ENCODE assay signal across 8 cellular contexts in the genomic region with DNA sequence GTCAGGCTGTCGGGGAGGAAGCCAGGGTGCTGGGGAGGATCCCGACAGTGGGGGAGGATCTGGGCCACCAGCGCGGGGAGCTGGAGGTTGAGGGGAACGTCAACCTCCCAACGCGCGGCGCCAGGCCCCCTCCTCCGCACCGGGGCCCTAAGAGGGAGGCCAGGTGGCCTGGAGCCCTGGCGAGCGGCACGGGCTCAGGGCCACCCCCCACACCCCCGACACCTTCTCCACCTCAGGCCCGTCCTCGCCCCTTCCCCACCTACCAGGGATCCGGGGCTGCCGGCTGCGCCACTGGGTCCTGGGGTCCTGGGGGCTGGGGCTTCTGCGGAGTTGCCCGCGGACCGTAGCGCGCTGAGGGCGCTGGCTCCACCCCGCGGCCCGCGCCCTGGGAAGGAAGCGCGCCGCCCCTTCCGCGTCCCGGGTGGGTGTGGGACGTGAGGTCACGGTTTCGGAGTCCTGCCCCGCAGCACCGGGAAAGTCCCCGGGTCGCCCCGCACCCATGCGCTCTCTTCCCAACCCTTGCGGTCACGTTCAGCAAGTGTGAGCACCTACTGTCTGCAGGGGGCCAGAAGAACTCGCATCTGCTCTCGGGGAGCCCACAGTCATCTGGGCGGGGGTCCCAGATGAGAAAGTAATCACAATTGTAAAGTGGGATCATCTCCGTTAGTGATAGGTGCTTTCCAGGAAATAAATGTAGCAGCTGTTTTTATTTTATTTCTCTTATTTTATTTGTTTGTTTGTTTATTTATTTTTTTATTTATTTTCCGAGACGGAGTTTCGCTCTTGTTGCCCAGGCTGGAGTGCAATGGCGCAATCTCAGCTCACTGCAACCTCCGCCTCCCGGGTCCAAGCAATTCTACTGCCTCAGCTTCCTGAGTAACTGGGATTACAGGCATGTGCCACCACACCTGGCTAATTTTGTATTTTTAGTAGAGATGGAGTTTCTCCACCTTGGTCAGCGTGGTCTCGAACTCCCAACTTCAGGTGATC. TPM values are rescaled to one million over a fixed set of nuclear protein-coding genes. Genes with fewer than 3 reads are reported as not detected.
DNase-seq lines count a peak whose midpoint lies in the region; ATAC-seq and TF ChIP-seq lines count a peak whose summit lies in the region.

Gene TICAM1 (minus strand): TSS at position 362 of the 990 bp plus-strand sequence. CDS start 13,335 bp downstream, outside the sequence.

- H3K4me3 ChIP-seq in CD4-positive, CD25-positive, alpha-beta regulatory T cell (ENCODE audit: low read depth, low read length) = peak within 1 kb of the TSS; percentile 88
- H3K4me3 ChIP-seq in left lung = peak within 1 kb of the TSS; percentile 93 to 97

- no peak for TF ChIP-seq CTCF in left lung (IDR thresholded peaks at IDR 0.05)

- peak within 1 kb of the TSS; percentile 90 to 93 (median 93) for H3K27ac Mint-ChIP-seq in CD4-positive, CD25-positive, alpha-beta regulatory T cell

- peak; percentile 74 to 84 (median 77) for DNase-seq in CD4-positive, CD25-positive, alpha-beta regulatory T cell
- DNase-seq in KBM-7 (peak; percentile 41), left lung (peak; percentile 86 to 95), cortex of kidney (lab: John Stamatoyannopoulos, UW) (no peak)
- DNase-seq in activated CD4-positive, alpha-beta T cell treated with anti-CD3 and anti-CD28 coated beads for 4 hours = peak; percentile 85
- DNase-seq in stimulated activated CD4-positive, alpha-beta T cell treated with anti-CD3 and anti-CD28 coated beads, Interleukin-4, amount 100 ng/mL, for 4 hours = peak; percentile 81 to 88

- no peaks in the 10 kb centered on the region for H3K36me3 Mint-ChIP-seq in CD4-positive, CD25-positive, alpha-beta regulatory T cell

- peaks cover 27% of the 10 kb centered on the region for H3K4me1 ChIP-seq in CD4-positive, CD25-positive, alpha-beta regulatory T cell (ENCODE audit: control insufficient read depth, insufficient read depth, low read length, poor library complexity, severe bottlenecking)
- peaks cover 10 to 34% of the 10 kb centered on the region in 2 donors for H3K4me1 ChIP-seq in left lung

- in situ Hi-C loops in KBM-7 (cut with MboI; ENCODE audit: low pct_unique_long_range_greater_than_20kb, low sequenced_read_pairs) = no loop called here

- no peaks in the 10 kb centered on the region for H3K9me3 ChIP-seq in CD4-positive, CD25-positive, alpha-beta regulatory T cell (ENCODE audit: control insufficient read depth in 2 of 2, low read length in 2 of 2)
- H3K9me3 ChIP-seq in left lung = no peaks in the 10 kb centered on the region

- intact Hi-C loops in left lung (cut with DNase I) = no loop called here

- no peaks in the 10 kb centered on the region for H3K36me3 ChIP-seq in CD4-positive, CD25-positive, alpha-beta regulatory T cell (ENCODE audit: control insufficient read depth, insufficient read depth, low read length)
- no peaks in the 10 kb centered on the region for H3K36me3 ChIP-seq in left lung

- H3K27me3 Mint-ChIP-seq in CD4-positive, CD25-positive, alpha-beta regulatory T cell = no peaks in the 10 kb centered on the region

- no peaks in the 10 kb centered on the region for H3K27me3 ChIP-seq in CD4-positive, CD25-positive, alpha-beta regulatory T cell (ENCODE audit: control insufficient read depth, insufficient read depth, low read length)
- no peaks in the 10 kb centered on the region for H3K27me3 ChIP-seq in left lung

- peak; percentile 84 to 86 for ATAC-seq in CD4-positive, CD25-positive, alpha-beta regulatory T cell (ENCODE audit: low read depth in 2 of 2)
- ATAC-seq in GM19395 (IDR thresholded peaks at IDR 0.05; ENCODE audit: unreplicated experiment) (peak; percentile 69), left lung (peak; percentile 98)

- H3K27ac ChIP-seq in CD4-positive, CD25-positive, alpha-beta regulatory T cell (ENCODE audit: insufficient read depth, low read length, poor library complexity, severe bottlenecking) = peak within 1 kb of the TSS; percentile 90
- H3K27ac ChIP-seq in cingulate gyrus (ENCODE audit: low read depth, low read length) (peak within 1 kb of the TSS; percentile 63), left lung (peak within 1 kb of the TSS; percentile 85 to 91)

- peaks cover 0 to 34% (median 17%) of the 10 kb centered on the region in 4 donors for H3K4me1 Mint-ChIP-seq in CD4-positive, CD25-positive, alpha-beta regulatory T cell

- H3K4me3 Mint-ChIP-seq in CD4-positive, CD25-positive, alpha-beta regulatory T cell = peak within 1 kb of the TSS; percentile 92 to 94 (median 94)

- H3K9me3 Mint-ChIP-seq in CD4-positive, CD25-positive, alpha-beta regulatory T cell = no peaks in the 10 kb centered on the region

RNA-seq across cellular contexts. Expression of gene TICAM1, which starts in this region (rescaled TPM):
- 28.5 TPM for total RNA-seq in CD4-positive, CD25-positive, alpha-beta regulatory T cell
- 1 to 10 TPM; 3.3 to 9.0 (median 7.3) TPM for polyA plus RNA-seq in CD4-positive, CD25-positive, alpha-beta regulatory T cell
- 10 to 100 TPM; 14.6 TPM for total RNA-seq in left lung
